17 cellular contexts compared by ENCODE assay signal in the genomic region with DNA sequence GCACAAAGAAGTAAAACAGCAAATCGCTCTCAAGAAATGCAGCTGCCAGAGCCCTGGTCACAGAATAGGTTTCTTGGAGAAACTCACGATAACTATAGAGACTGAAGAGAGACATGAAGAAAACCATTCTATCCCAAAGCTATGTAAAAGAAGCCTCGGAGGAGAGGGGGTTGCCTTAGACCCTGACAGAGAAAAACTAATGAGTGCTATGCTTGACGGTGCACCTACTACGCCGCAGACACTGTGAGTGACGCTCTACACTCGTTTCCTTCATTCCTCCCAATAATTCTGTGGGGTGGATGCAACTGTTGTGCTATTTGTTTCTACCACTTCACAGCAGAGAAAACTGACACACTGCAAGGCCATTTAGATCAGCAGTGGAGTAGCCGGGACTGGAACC.
DNase-seq lines count a peak whose midpoint lies in the region; ATAC-seq, FAIRE-seq and TF ChIP-seq lines count a peak whose summit lies in the region.
"Had no signal": no experiment of that assay in that cellular context is flagged by ENCODE, and none has a peak within 500 bp of the region (broad histone marks: within the 10 kb centered on the region; RNA-seq: fewer than 3 reads in every experiment).

No MANE protein-coding gene starts in this region.

- peaks cover 92% of the 10 kb centered on the region for H3K4me1 Mint-ChIP-seq in activated CD4-positive, alpha-beta T cell treated with anti-CD3 and anti-CD28 coated beads, Interleukin-2, amount 10 ng/mL, durations not matched to agents 24 days and 14 days
- H3K4me1 Mint-ChIP-seq in T-helper 17 cell = peaks cover 84% of the 10 kb centered on the region
- peaks cover 85% of the 10 kb centered on the region for H3K4me1 Mint-ChIP-seq in stimulated activated memory B cell treated with anti-CD40 and anti-IgM and Interleukin-4, amounts not matched to agents 10 μg/mL and 1 μg/mL and 100 μg/mL, for 72 hours

- H3K9ac ChIP-seq in kidney (ENCODE audit: low read length in 2 of 2) = no peak overlapping the region

- H3K36me3 ChIP-seq in esophagus muscularis mucosa = peaks cover 7 to 77% (median 23%) of the 10 kb centered on the region in 4 donors
- peaks cover 3 to 22% of the 10 kb centered on the region in 2 donors for H3K36me3 ChIP-seq in kidney (ENCODE audit: control insufficient read depth in 1 of 2, insufficient read depth in 2 of 2, low read length in 2 of 2)

- WGBS in esophagus muscularis mucosa = 93% methylated on average over 9 of the region's 9 CpGs

- no peak for TF ChIP-seq EP300 in esophagus muscularis mucosa (IDR thresholded peaks at IDR 0.05)

- H3K4me3 ChIP-seq in esophagus muscularis mucosa (no peak overlapping the region), kidney (ENCODE audit: low read length in 2 of 2) (no peak overlapping the region)

- no peaks in the 10 kb centered on the region for H3K9me3 Mint-ChIP-seq in activated CD4-positive, alpha-beta T cell treated with anti-CD3 and anti-CD28 coated beads, Interleukin-2, amount 10 ng/mL, durations not matched to agents 24 days and 14 days
- no peaks in the 10 kb centered on the region for H3K9me3 Mint-ChIP-seq in stimulated activated memory B cell treated with anti-CD40 and anti-IgM and Interleukin-4, amounts not matched to agents 10 μg/mL and 1 μg/mL and 100 μg/mL, for 72 hours

- peak; percentile 78 for DNase-seq in activated CD4-positive, alpha-beta T cell treated with anti-CD3 and anti-CD28 coated beads, Interleukin-2, amount 10 ng/mL, durations not matched to agents 24 days and 14 days
- DNase-seq in activated CD4-positive, alpha-beta T cell treated with anti-CD3 and anti-CD28 coated beads for 48 hours = no peak
- DNase-seq in T-helper 17 cell (no peak), esophagus muscularis mucosa (ENCODE audit: extremely low spot score) (peak; percentile 89), DMS79 (lab: John Stamatoyannopoulos, UW) (no peak), kidney (no peak)
- no peak for DNase-seq in stimulated activated CD4-positive, alpha-beta T cell treated with anti-CD3 and anti-CD28 coated beads, Interleukin-1b, Interleukin-23, amount 100 ng/mL, for 48 hours
- DNase-seq: DMS153; H7; head of caudate nucleus; mammary epithelial cell; NCI-H526; SHP77 treated with DMSO at 0.1 percent for 48 hours; stimulated activated CD4-positive, alpha-beta T cell treated with anti-CD3 and anti-CD28 coated beads, Interleukin-4, amount 100 ng/mL, for 1 hour; substantia nigra; WERI-Rb-1 had no signal

- no peak for TF ChIP-seq CTCF in esophagus muscularis mucosa (IDR thresholded peaks at IDR 0.05)
- no peak for TF ChIP-seq CTCF in kidney (IDR thresholded peaks at IDR 0.05; ENCODE audit: borderline replicate concordance, extremely low read depth, insufficient read depth)

- H3K27ac ChIP-seq in esophagus muscularis mucosa (replicated peaks in 1 of 4) (peak overlapping the region; percentile 61 to 70 (median 66)), kidney (ENCODE audit: low read depth in 2 of 2, low read length in 2 of 2) (peak overlapping the region in 1 of 2 donors; percentile 71)
- H3K27ac ChIP-seq: WERI-Rb-1 had no signal

- H3K9me3 ChIP-seq in T-helper 17 cell (ENCODE audit: control insufficient read depth, low read length, poor library complexity, severe bottlenecking) = no peaks in the 10 kb centered on the region
- no peaks in the 10 kb centered on the region for H3K9me3 ChIP-seq in esophagus muscularis mucosa
- H3K9me3 ChIP-seq in kidney (ENCODE audit: control insufficient read depth in 1 of 2, low read length in 2 of 2) = no peaks in the 10 kb centered on the region

- no peaks in the 10 kb centered on the region for H3K27me3 ChIP-seq in esophagus muscularis mucosa

- FAIRE-seq in kidney (lab: Jason Lieb, UNC) = no peak

- H3K27ac Mint-ChIP-seq in activated CD4-positive, alpha-beta T cell treated with anti-CD3 and anti-CD28 coated beads, Interleukin-2, amount 10 ng/mL, durations not matched to agents 24 days and 14 days = peak overlapping the region; percentile 98
- H3K27ac Mint-ChIP-seq in T-helper 17 cell = peak overlapping the region; percentile 100
- H3K27ac Mint-ChIP-seq in stimulated activated memory B cell treated with anti-CD40 and anti-IgM and Interleukin-4, amounts not matched to agents 10 μg/mL and 1 μg/mL and 100 μg/mL, for 72 hours = peak overlapping the region; percentile 95

- no peak for TF ChIP-seq POLR2A in esophagus muscularis mucosa (IDR thresholded peaks at IDR 0.05; ENCODE audit: low read depth)

- intact Hi-C loops in activated CD4-positive, alpha-beta T cell treated with anti-CD3 and anti-CD28 coated beads, Interleukin-2, amount 10 ng/mL, durations not matched to agents 24 days and 14 days (cut with micrococcal nuclease) = loop anchor here (2.0 to 5.0 kb wide), 2 partner anchors 293 to 365 kb away; no protein-coding TSS in a partner anchor
- intact Hi-C loops in esophagus muscularis mucosa (cut with DNase I) (no loop called here), kidney (cut with DNase I) (no loop called here)

- peaks cover 67 to 76% (median 72%) of the 10 kb centered on the region in 4 donors for H3K4me1 ChIP-seq in esophagus muscularis mucosa
- H3K4me1 ChIP-seq in kidney (ENCODE audit: control insufficient read depth in 1 of 2, insufficient read depth in 1 of 2, low read depth in 1 of 2, low read length in 2 of 2) = peaks cover 25 to 26% of the 10 kb centered on the region in 2 donors

- peaks cover 94% of the 10 kb centered on the region for H3K36me3 Mint-ChIP-seq in activated CD4-positive, alpha-beta T cell treated with anti-CD3 and anti-CD28 coated beads, Interleukin-2, amount 10 ng/mL, durations not matched to agents 24 days and 14 days (ENCODE audit: low read depth)
- H3K36me3 Mint-ChIP-seq in T-helper 17 cell (ENCODE audit: low read depth) = peaks cover 28% of the 10 kb centered on the region
- H3K36me3 Mint-ChIP-seq in stimulated activated memory B cell treated with anti-CD40 and anti-IgM and Interleukin-4, amounts not matched to agents 10 μg/mL and 1 μg/mL and 100 μg/mL, for 72 hours = peaks cover 89% of the 10 kb centered on the region

- no peaks in the 10 kb centered on the region for H3K27me3 Mint-ChIP-seq in activated CD4-positive, alpha-beta T cell treated with anti-CD3 and anti-CD28 coated beads, Interleukin-2, amount 10 ng/mL, durations not matched to agents 24 days and 14 days
- H3K27me3 Mint-ChIP-seq in T-helper 17 cell = no peaks in the 10 kb centered on the region
- no peaks in the 10 kb centered on the region for H3K27me3 Mint-ChIP-seq in stimulated activated memory B cell treated with anti-CD40 and anti-IgM and Interleukin-4, amounts not matched to agents 10 μg/mL and 1 μg/mL and 100 μg/mL, for 72 hours

- peak overlapping the region; percentile 81 for H3K4me3 Mint-ChIP-seq in activated CD4-positive, alpha-beta T cell treated with anti-CD3 and anti-CD28 coated beads, Interleukin-2, amount 10 ng/mL, durations not matched to agents 24 days and 14 days
- peak overlapping the region; percentile 82 for H3K4me3 Mint-ChIP-seq in T-helper 17 cell
- no peak overlapping the region for H3K4me3 Mint-ChIP-seq in stimulated activated memory B cell treated with anti-CD40 and anti-IgM and Interleukin-4, amounts not matched to agents 10 μg/mL and 1 μg/mL and 100 μg/mL, for 72 hours

- peak; percentile 48 for ATAC-seq in T-helper 17 cell
- no peak for ATAC-seq in stimulated activated memory B cell treated with anti-CD40 and anti-IgM and Interleukin-4, amounts not matched to agents 10 μg/mL and 1 μg/mL and 100 μg/mL, for 72 hours

Comparison
In these comparisons a context has a peak if more than half of its experiments do, and no peak if none do; other contexts are left out.
1. DNase-seq: peak in activated CD4-positive, alpha-beta T cell treated with anti-CD3 and anti-CD28 coated beads, Interleukin-2, amount 10 ng/mL, durations not matched to agents 24 days and 14 days (single experiment) and esophagus muscularis mucosa (single experiment); none in activated CD4-positive, alpha-beta T cell treated with anti-CD3 and anti-CD28 coated beads for 48 hours (single experiment), T-helper 17 cell (0 of 3), stimulated activated CD4-positive, alpha-beta T cell treated with anti-CD3 and anti-CD28 coated beads, Interleukin-1b, Interleukin-23, amount 100 ng/mL, for 48 hours (single experiment), DMS79 (single experiment) and kidney (single experiment).
2. Peak in every context shown above with its lines, with median percentiles within 50 percentile points of each other: H3K27ac Mint-ChIP-seq.